12 cellular contexts compared by ENCODE assay signal in the genomic region with DNA sequence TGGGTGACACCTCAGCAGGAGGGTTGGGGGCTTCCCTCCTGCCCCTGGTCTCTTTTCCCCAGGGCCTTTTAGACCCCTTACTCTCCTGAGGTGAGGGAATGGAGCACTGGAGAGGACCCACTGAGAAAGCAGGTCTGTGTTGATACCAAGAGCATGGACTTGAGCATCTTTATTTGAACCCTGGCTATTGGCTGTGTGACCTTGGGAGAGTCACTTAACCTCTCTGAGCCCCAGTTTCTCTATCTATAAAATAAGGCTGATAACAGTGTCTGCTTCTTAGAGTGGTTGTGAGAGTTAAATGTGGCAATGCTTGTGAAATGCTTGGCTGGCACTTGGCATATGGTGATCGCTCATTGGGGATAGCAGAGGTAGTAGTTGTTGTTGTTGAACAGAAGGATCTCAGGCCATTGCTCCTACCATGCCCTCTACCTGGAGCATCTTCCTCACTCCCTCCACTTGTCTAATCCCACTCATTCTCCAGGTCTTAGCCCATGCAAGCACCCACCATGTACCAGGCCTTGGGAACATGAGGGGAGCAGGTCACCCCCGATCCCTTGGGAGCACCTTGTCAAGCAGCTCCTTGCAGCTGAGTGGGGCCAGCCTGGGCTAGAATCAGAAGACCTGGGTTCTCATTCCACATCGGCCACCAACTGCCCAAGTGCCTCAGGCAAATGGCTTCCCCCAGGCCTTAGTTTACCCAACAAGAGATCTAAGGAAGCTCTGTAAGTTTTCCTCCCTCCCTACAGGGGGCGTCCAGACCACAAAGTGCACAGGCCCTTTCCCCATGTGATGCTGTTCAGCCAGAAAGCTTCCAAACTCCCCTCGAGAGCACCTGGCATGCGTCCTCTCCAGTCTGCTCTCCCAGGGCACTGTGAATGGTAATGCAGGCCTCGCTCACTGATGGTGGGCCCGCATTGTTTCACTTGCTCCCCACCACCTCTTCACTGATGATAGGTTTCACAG.
DNase-seq lines count a peak whose midpoint lies in the region; ATAC-seq and TF ChIP-seq lines count a peak whose summit lies in the region.
"Had no signal": no experiment of that assay in that cellular context is flagged by ENCODE, and none has a peak within 500 bp of the region (broad histone marks: within the 10 kb centered on the region; RNA-seq: fewer than 3 reads in every experiment).

No MANE protein-coding gene starts in this region.

- H3K27me3 Mint-ChIP-seq in natural killer cell treated with Interleukin-12 subunit alpha and Interleukin-12 subunit beta and Interleukin-15 and Interleukin-18, amount 100 ng/mL, for 72 hours: peaks cover under 1 to 11% of the 10 kb centered on the region in 2 donors

- intact Hi-C loops in psoas muscle (cut with DNase I): no loop called here

- no peak for TF ChIP-seq POLR2A in NB4 (IDR thresholded peaks at IDR 0.05; ENCODE audit: extremely low read depth, insufficient read length)

- H3K27me3 ChIP-seq in psoas muscle (ENCODE audit: insufficient read depth in 3 of 3, low read length in 2 of 3): peaks cover 0 to 2% (median 0%) of the 10 kb centered on the region in 3 donors

- no peaks in the 10 kb centered on the region for H3K9me3 ChIP-seq in psoas muscle
- H3K9me3 ChIP-seq: gastroesophageal sphincter had no signal

- no peak overlapping the region for H3K27ac Mint-ChIP-seq in natural killer cell treated with Interleukin-12 subunit alpha and Interleukin-12 subunit beta and Interleukin-15 and Interleukin-18, amount 100 ng/mL, for 72 hours
- H3K27ac Mint-ChIP-seq: T-cell had no signal

- peak in 3 of 4 donors; percentile 46 to 60 (median 50) for ATAC-seq in psoas muscle
- ATAC-seq in natural killer cell treated with Interleukin-12 subunit alpha and Interleukin-12 subunit beta and Interleukin-15 and Interleukin-18, amount 100 ng/mL, for 72 hours: no peak
- ATAC-seq in HG03342 (IDR thresholded peaks at IDR 0.05; ENCODE audit: unreplicated experiment): no peak
- no peak for ATAC-seq in HG02885 (IDR thresholded peaks at IDR 0.05; ENCODE audit: poor library complexity, unreplicated experiment)
- ATAC-seq: gastroesophageal sphincter, T-cell had no signal

- no peaks in the 10 kb centered on the region for H3K4me1 Mint-ChIP-seq in natural killer cell treated with Interleukin-12 subunit alpha and Interleukin-12 subunit beta and Interleukin-15 and Interleukin-18, amount 100 ng/mL, for 72 hours (ENCODE audit: low read depth in 2 of 2)
- H3K4me1 Mint-ChIP-seq: T-cell had no signal

- no peaks in the 10 kb centered on the region for H3K36me3 Mint-ChIP-seq in natural killer cell treated with Interleukin-12 subunit alpha and Interleukin-12 subunit beta and Interleukin-15 and Interleukin-18, amount 100 ng/mL, for 72 hours
- H3K36me3 Mint-ChIP-seq: T-cell had no signal

- H3K4me3 ChIP-seq in NB4 (ENCODE audit: low read depth, low read length) (no peak overlapping the region), choroid plexus epithelial cell (ENCODE audit: low read depth, low read length) (no peak overlapping the region), psoas muscle (no peak overlapping the region)
- H3K4me3 ChIP-seq: gastroesophageal sphincter had no signal

- TF ChIP-seq CTCF in NB4 (IDR thresholded peaks at IDR 0.05; ENCODE audit: low read depth, low read length) (peak; percentile 57), choroid plexus epithelial cell (conservative IDR thresholded peaks at IDR 0.05; ENCODE audit: low read depth, low read length) (peak; percentile 53), psoas muscle (IDR thresholded peaks at IDR 0.05) (no peak)

- no peak overlapping the region for H3K4me3 Mint-ChIP-seq in natural killer cell treated with Interleukin-12 subunit alpha and Interleukin-12 subunit beta and Interleukin-15 and Interleukin-18, amount 100 ng/mL, for 72 hours
- H3K4me3 Mint-ChIP-seq: T-cell had no signal

- H3K4me1 ChIP-seq in psoas muscle: no peaks in the 10 kb centered on the region
- H3K4me1 ChIP-seq: gastroesophageal sphincter, parathyroid adenoma had no signal

- 83 to 92% (median 85%) methylated on average over 8 of the region's 8 CpGs for whole genome bisulfite sequencing in psoas muscle, 3 donors

- H3K36me3 ChIP-seq in psoas muscle (ENCODE audit: insufficient read depth in 1 of 2, low read depth in 1 of 2): no peaks in the 10 kb centered on the region
- H3K36me3 ChIP-seq: gastroesophageal sphincter had no signal

- peak; percentile 20 for DNase-seq in activated CD4-positive, alpha-beta T cell treated with anti-CD3 and anti-CD28 coated beads for 48 hours
- DNase-seq in activated CD4-positive, alpha-beta T cell treated with anti-CD3 and anti-CD28 coated beads, Interleukin-2, amount 50 U/mL, for 1 hour: no peak
- peak; percentile 70 for DNase-seq in NB4 (ENCODE audit: low read depth)
- DNase-seq in choroid plexus epithelial cell (ENCODE audit: low read depth): peak; percentile 35
- DNase-seq in psoas muscle: no peak
- DNase-seq in natural killer cell treated with Interleukin-12 subunit alpha and Interleukin-12 subunit beta and Interleukin-15 and Interleukin-18, amount 100 ng/mL, for 72 hours (ENCODE audit: low spot score): no peak
- DNase-seq: activated gamma-delta T cell treated with Interleukin-2 at 50 U/mL for 16 hours, T-cell had no signal

- no peaks in the 10 kb centered on the region for H3K9me3 Mint-ChIP-seq in natural killer cell treated with Interleukin-12 subunit alpha and Interleukin-12 subunit beta and Interleukin-15 and Interleukin-18, amount 100 ng/mL, for 72 hours
- H3K9me3 Mint-ChIP-seq: T-cell had no signal

- H3K27ac ChIP-seq in psoas muscle: no peak overlapping the region
- H3K27ac ChIP-seq: gastroesophageal sphincter, parathyroid adenoma had no signal

Comparison
In these comparisons a context has a peak if more than half of its experiments do, and no peak if none do; other contexts are left out.
1. DNase-seq: peak in activated CD4-positive, alpha-beta T cell treated with anti-CD3 and anti-CD28 coated beads for 48 hours (single experiment), NB4 (single experiment) and choroid plexus epithelial cell (single experiment); none in activated CD4-positive, alpha-beta T cell treated with anti-CD3 and anti-CD28 coated beads, Interleukin-2, amount 50 U/mL, for 1 hour (single experiment), psoas muscle (0 of 2) and natural killer cell treated with Interleukin-12 subunit alpha and Interleukin-12 subunit beta and Interleukin-15 and Interleukin-18, amount 100 ng/mL, for 72 hours (single experiment).
2. ATAC-seq: peak in psoas muscle (3 of 4); none in natural killer cell treated with Interleukin-12 subunit alpha and Interleukin-12 subunit beta and Interleukin-15 and Interleukin-18, amount 100 ng/mL, for 72 hours (0 of 2), HG03342 (single experiment) and HG02885 (single experiment).